25 cellular contexts compared by ENCODE assay signal in the genomic region with DNA sequence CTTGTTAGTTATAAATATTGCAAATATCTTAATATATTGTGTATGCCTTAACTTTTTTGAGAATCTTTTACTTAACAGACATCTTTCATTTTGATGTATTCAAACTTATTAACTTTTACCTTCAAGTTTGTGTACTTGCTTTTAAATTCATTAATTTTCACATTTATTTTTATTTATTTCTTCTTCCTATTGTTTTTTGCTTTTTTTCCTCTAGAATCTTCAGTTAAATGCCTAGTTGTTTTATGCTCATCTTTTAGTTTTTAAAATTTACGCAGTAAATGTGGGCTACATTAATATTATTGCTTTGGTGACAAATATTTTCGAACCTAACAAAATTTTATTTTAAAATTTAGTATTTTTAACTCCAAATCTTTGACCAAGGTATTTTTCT.
DNase-seq lines count a peak whose midpoint lies in the region; ATAC-seq, FAIRE-seq and TF ChIP-seq lines count a peak whose summit lies in the region.
"Had no signal": no experiment of that assay in that cellular context is flagged by ENCODE, and none has a peak within 500 bp of the region (broad histone marks: within the 10 kb centered on the region; RNA-seq: fewer than 3 reads in every experiment).

No MANE protein-coding gene starts in this region.

- FAIRE-seq in A204.1 (lab: Jason Lieb, UNC) (peak; percentile 80), K562 (lab: Jason Lieb, UNC) (no peak), frontal cortex (lab: Jason Lieb, UNC) (peak; percentile 56)
- FAIRE-seq: GM12891, GM19239 had no signal

- H3K9me3 ChIP-seq in K562 (replicated peaks; ENCODE audit: control insufficient read depth, insufficient read depth, low read depth, low read length) (peaks cover 6% of the 10 kb centered on the region; the same call in 1 of the 2 replicates), adrenal gland (replicated peaks in 1 of 3) (no peaks in the 10 kb centered on the region)
- H3K9me3 ChIP-seq: BE2C had no signal

- H3K27ac Mint-ChIP-seq in T-cell: no peak overlapping the region
- H3K27ac Mint-ChIP-seq: CD4-positive, CD25-positive, alpha-beta regulatory T cell had no signal

- peaks cover 0 to 8% (median 5%) of the 10 kb centered on the region in 3 donors for H3K4me1 Mint-ChIP-seq in T-cell

- H4K20me1 ChIP-seq in K562 (replicated peaks; ENCODE audit: control insufficient read depth, insufficient read depth, low read length): no peaks in the 10 kb centered on the region
- H4K20me1 ChIP-seq: BLaER1 had no signal

- H3K27ac ChIP-seq in K562 (ENCODE audit: extremely low read depth, low read depth, low read length) (peak overlapping the region; percentile 80), adrenal gland (no peak overlapping the region)
- H3K27ac ChIP-seq: 22Rv1, BLaER1 had no signal

- H3K9me3 Mint-ChIP-seq in T-cell: no peaks in the 10 kb centered on the region
- H3K9me3 Mint-ChIP-seq: CD4-positive, alpha-beta memory T cell had no signal

- no peak overlapping the region for H3K4me3 Mint-ChIP-seq in T-cell
- H3K4me3 Mint-ChIP-seq: CD14-positive monocyte; CD4-positive, alpha-beta memory T cell; CD4-positive, CD25-positive, alpha-beta regulatory T cell; CD8-positive, alpha-beta memory T cell had no signal

- intact Hi-C loops in K562 (cut with micrococcal nuclease): no loop called here
- intact Hi-C loops in adrenal gland (cut with DNase I): no loop called here

- peaks cover 0 to 14% of the 10 kb centered on the region in 2 experiments; a peak in 2 of 5 replicates for H3K4me1 ChIP-seq in K562 (replicated peaks in 1 of 2; ENCODE audit: control insufficient read depth in 2 of 2, insufficient read depth in 2 of 2, low read length in 2 of 2)
- no peaks in the 10 kb centered on the region for H3K4me1 ChIP-seq in adrenal gland (replicated peaks in 1 of 2)
- H3K4me1 ChIP-seq: BE2C, BLaER1 had no signal

- H3K36me3 ChIP-seq in K562 (ENCODE audit: control insufficient read depth, insufficient read depth, low read length) (0 out of 3 replicates have a peak, but pooled peaks cover 2% of the 10 kb centered on the region), adrenal gland (replicated peaks in 1 of 2) (no peaks in the 10 kb centered on the region)
- H3K36me3 ChIP-seq: BE2C, BLaER1 had no signal

- no peaks in the 10 kb centered on the region for H3K27me3 ChIP-seq in K562 (ENCODE audit: control insufficient read depth in 2 of 2, insufficient read depth in 2 of 2, low read length in 2 of 2)
- no peaks in the 10 kb centered on the region for H3K27me3 ChIP-seq in adrenal gland
- H3K27me3 ChIP-seq: BE2C, BLaER1 had no signal

- no peak for TF ChIP-seq RAD21 in K562 (CRISPR knock-in tag; conservative IDR thresholded peaks at IDR 0.05 in 1 of 2, IDR thresholded peaks at IDR 0.05 in 1 of 2)

- ATAC-seq in K562 (no peak), T-cell (replicated peaks in 1 of 4) (no peak), HG02588 (IDR thresholded peaks at IDR 0.05; ENCODE audit: unreplicated experiment) (no peak)

- 13% methylated on average over 2 of the region's 2 CpGs for WGBS in K562 (ENCODE audit: insufficient coverage, low coverage, missing lambda C conversion rate)
- WGBS in adrenal gland, 4 donors: 64 to 95% (median 92%) methylated on average over 2 of the region's 2 CpGs

- no peaks in the 10 kb centered on the region for H3K36me3 Mint-ChIP-seq in T-cell
- H3K36me3 Mint-ChIP-seq: CD4-positive, alpha-beta memory T cell; CD4-positive, CD25-positive, alpha-beta regulatory T cell had no signal

- no peak for TF ChIP-seq EP300 in K562 (IDR thresholded peaks at IDR 0.05; ENCODE audit: low read length)

- no peak for DNase-seq in K562 (ENCODE audit: extremely low read depth in 1 of 4, low spot score in 3 of 4)
- DNase-seq in frontal cortex (ENCODE audit: low spot score in 2 of 2): no peak
- no peak for DNase-seq in T-cell
- no peak for DNase-seq in adrenal gland
- DNase-seq: ACHN; BE2C; C1 segment of cervical spinal cord; CD4-positive, alpha-beta memory T cell; CD4-positive, CD25-positive, alpha-beta regulatory T cell; CD8-positive, alpha-beta memory T cell; COR-L47; DMS 273 treated with DMSO at 0.1 percent for 48 hours; DMS153; DMS53; DMS79; DND-41; EL; GF-D8 had no signal

- POLR2A ChIA-PET in K562 (lab: Yijun Ruan, JAX): interaction anchor here (0.7 to 1.3 kb wide), 2 partner anchors 11 to 123 kb away, joined by 3 read pairs; no protein-coding TSS in a partner anchor
- POLR2A ChIA-PET in T-cell (lab: Charles Lee): no interaction called here

- peak overlapping the region; percentile 76 to 79; a peak in 3 of 4 replicates for H3K9ac ChIP-seq in K562 (ENCODE audit: insufficient read depth in 1 of 2, low read depth in 2 of 2, low read length in 2 of 2)
- H3K9ac ChIP-seq: BLaER1 had no signal

- in situ Hi-C loops in K562 (cut with MboI): no loop called here

- H3K9me1 ChIP-seq in K562 (ENCODE audit: control insufficient read depth, insufficient read depth, low read length): no peaks in the 10 kb centered on the region

- no peaks in the 10 kb centered on the region for H3K27me3 Mint-ChIP-seq in T-cell
- H3K27me3 Mint-ChIP-seq: CD4-positive, alpha-beta memory T cell; CD4-positive, CD25-positive, alpha-beta regulatory T cell; CD8-positive, alpha-beta memory T cell had no signal

- no peak for TF ChIP-seq CTCF in K562 (IDR thresholded peaks at IDR 0.05 in 2 of 3, conservative IDR thresholded peaks at IDR 0.05 in 1 of 3; ENCODE audit: insufficient read depth in 2 of 3, low read depth in 1 of 3, low read length in 3 of 3)
- TF ChIP-seq CTCF in adrenal gland (IDR thresholded peaks at IDR 0.05): no peak

- BruUV-seq in K562 (replicated peaks; lab: Mats Ljungman, UMichigan): TSS peak; percentile 63

- H2AFZ ChIP-seq in K562 (ENCODE audit: low read depth, low read length): peak overlapping the region; percentile 58; the same call in 1 of the 2 replicates

- H3K4me3 ChIP-seq in K562 (peak overlapping the region; percentile 27), adrenal gland (no peak overlapping the region)
- H3K4me3 ChIP-seq: BLaER1 had no signal

- peak overlapping the region; percentile 78 for H3K4me2 ChIP-seq in K562 (ENCODE audit: insufficient read depth, low read length)
- H3K4me2 ChIP-seq: BLaER1 had no signal

- CTCF ChIA-PET in K562 (lab: Yijun Ruan, JAX; ENCODE audit: low intra/inter-chr PET ratio) (no interaction called here), T-cell (lab: Charles Lee) (no interaction called here)

- no peak for TF ChIP-seq POLR2A in K562 (conservative IDR thresholded peaks at IDR 0.05)
- no peak for TF ChIP-seq POLR2A in adrenal gland (IDR thresholded peaks at IDR 0.05)

- peaks cover 23% of the 10 kb centered on the region for H3K79me2 ChIP-seq in K562 (ENCODE audit: control insufficient read depth, insufficient read depth, low read length)

TF ChIP-seq in K562, 482 proteins besides CTCF, POLR2A, EP300 and RAD21 (continues in another document):
- TF ChIP-seq HDAC1 (IDR thresholded peaks at IDR 0.05) (no peak), NCOA2 (IDR thresholded peaks at IDR 0.05; ENCODE audit: partially characterized antibody in 2 of 2) (peak in 1 of 2 experiments; percentile 41), HOXB6 (CRISPR knock-in tag; IDR thresholded peaks at IDR 0.05; ENCODE audit: borderline replicate concordance) (no peak)
- TF ChIP-seq, protein P1, sequence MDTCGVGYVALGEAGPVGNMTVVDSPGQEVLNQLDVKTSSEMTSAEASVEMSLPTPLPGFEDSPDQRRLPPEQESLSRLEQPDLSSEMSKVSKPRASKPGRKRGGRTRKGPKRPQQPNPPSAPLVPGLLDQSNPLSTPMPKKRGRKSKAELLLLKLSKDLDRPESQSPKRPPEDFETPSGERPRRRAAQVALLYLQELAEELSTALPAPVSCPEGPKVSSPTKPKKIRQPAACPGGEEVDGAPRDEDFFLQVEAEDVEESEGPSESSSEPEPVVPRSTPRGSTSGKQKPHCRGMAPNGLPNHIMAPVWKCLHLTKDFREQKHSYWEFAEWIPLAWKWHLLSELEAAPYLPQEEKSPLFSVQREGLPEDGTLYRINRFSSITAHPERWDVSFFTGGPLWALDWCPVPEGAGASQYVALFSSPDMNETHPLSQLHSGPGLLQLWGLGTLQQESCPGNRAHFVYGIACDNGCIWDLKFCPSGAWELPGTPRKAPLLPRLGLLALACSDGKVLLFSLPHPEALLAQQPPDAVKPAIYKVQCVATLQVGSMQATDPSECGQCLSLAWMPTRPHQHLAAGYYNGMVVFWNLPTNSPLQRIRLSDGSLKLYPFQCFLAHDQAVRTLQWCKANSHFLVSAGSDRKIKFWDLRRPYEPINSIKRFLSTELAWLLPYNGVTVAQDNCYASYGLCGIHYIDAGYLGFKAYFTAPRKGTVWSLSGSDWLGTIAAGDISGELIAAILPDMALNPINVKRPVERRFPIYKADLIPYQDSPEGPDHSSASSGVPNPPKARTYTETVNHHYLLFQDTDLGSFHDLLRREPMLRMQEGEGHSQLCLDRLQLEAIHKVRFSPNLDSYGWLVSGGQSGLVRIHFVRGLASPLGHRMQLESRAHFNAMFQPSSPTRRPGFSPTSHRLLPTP (IDR thresholded peaks at IDR 0.05; ENCODE audit: borderline replicate concordance, extremely low read depth, insufficient read length): no peak
- TF ChIP-seq, protein P2, sequence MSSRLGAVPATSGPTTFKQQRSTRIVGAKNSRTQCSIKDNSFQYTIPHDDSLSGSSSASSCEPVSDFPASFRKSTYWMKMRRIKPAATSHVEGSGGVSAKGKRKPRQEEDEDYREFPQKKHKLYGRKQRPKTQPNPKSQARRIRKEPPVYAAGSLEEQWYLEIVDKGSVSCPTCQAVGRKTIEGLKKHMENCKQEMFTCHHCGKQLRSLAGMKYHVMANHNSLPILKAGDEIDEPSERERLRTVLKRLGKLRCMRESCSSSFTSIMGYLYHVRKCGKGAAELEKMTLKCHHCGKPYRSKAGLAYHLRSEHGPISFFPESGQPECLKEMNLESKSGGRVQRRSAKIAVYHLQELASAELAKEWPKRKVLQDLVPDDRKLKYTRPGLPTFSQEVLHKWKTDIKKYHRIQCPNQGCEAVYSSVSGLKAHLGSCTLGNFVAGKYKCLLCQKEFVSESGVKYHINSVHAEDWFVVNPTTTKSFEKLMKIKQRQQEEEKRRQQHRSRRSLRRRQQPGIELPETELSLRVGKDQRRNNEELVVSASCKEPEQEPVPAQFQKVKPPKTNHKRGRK (tag; IDR thresholded peaks at IDR 0.05): peak; percentile 83
